In genomic region chr15:66700802-66701421, GRCh38 we compare ENCODE assay signal across 8 cellular contexts. TPM values are rescaled to one million over a fixed set of nuclear protein-coding genes. Genes with fewer than 3 reads are reported as not detected.
DNase-seq lines count a peak whose midpoint lies in the region; ATAC-seq, FAIRE-seq and TF ChIP-seq lines count a peak whose summit lies in the region.

No MANE protein-coding gene starts in this region.

- TF ChIP-seq CTCF in GM10248 (IDR thresholded peaks at IDR 0.05; ENCODE audit: control extremely low read depth, extremely low read depth, low read depth, missing control alignments) (no peak), astrocyte (IDR thresholded peaks at IDR 0.05; ENCODE audit: insufficient read depth, low read depth, low read length) (no peak), retinal pigment epithelial cell (conservative IDR thresholded peaks at IDR 0.05; ENCODE audit: low read depth, low read length) (no peak)

- H3K4me1 Mint-ChIP-seq in astrocyte (ENCODE audit: low read depth, unreplicated experiment): peaks cover 4% of the 10 kb centered on the region

- CTCF ChIA-PET in GM10248 (lab: Yijun Ruan, JAX): interaction anchor here (1.1 kb wide), 1 partner anchor 82 kb away, joined by 3 read pairs; no protein-coding TSS in a partner anchor

- FAIRE-seq in astrocyte (lab: Jason Lieb, UNC): no peak

- no peak overlapping the region for H3K27ac Mint-ChIP-seq in astrocyte (ENCODE audit: unreplicated experiment)

- no peaks in the 10 kb centered on the region for H3K36me3 Mint-ChIP-seq in astrocyte (ENCODE audit: low read depth, unreplicated experiment)

- POLR2A ChIA-PET in GM10248 (lab: Yijun Ruan, JAX): no interaction called here

- peaks cover 31% of the 10 kb centered on the region for H3K27me3 Mint-ChIP-seq in astrocyte (ENCODE audit: low read depth, unreplicated experiment)

- peaks cover 21% of the 10 kb centered on the region for H4K20me1 ChIP-seq in astrocyte (ENCODE audit: insufficient read depth, low read length)

- peaks cover 36% of the 10 kb centered on the region for H3K79me2 ChIP-seq in astrocyte (ENCODE audit: insufficient read depth, low read length)

- H3K9ac ChIP-seq in astrocyte (ENCODE audit: low read length): peak overlapping the region; percentile 82

- H3K4me3 ChIP-seq in astrocyte (ENCODE audit: insufficient read depth, low read depth, low read length): peak overlapping the region; percentile 72
- peak overlapping the region; percentile 75 for H3K4me3 ChIP-seq in retinal pigment epithelial cell (ENCODE audit: low read length)

- peak overlapping the region; percentile 97 for H3K4me2 ChIP-seq in astrocyte (ENCODE audit: low read length)

- H3K4me1 ChIP-seq in astrocyte (ENCODE audit: insufficient read depth, low read length): peaks cover 4% of the 10 kb centered on the region

- DNase-seq in GM10248 (ENCODE audit: extremely low spot score): peak; percentile 94
- peak; percentile 75 to 76 for DNase-seq in NCI-H1930 (lab: John Stamatoyannopoulos, UW)
- peak; percentile 75 for DNase-seq in T-helper 22 cell (ENCODE audit: low read depth)
- DNase-seq in astrocyte (ENCODE audit: low read depth): peak; percentile 86
- DNase-seq in hippocampal formation (lab: John Stamatoyannopoulos, UW): peak; percentile 78 to 79
- DNase-seq in retinal pigment epithelial cell (ENCODE audit: low read depth): peak; percentile 84

- no peaks in the 10 kb centered on the region for H3K9me3 Mint-ChIP-seq in astrocyte (ENCODE audit: unreplicated experiment)

- no peaks in the 10 kb centered on the region for H3K9me3 ChIP-seq in astrocyte (ENCODE audit: insufficient read depth, low read depth, low read length)

- H2AFZ ChIP-seq in astrocyte (ENCODE audit: low read depth, low read length): peak overlapping the region; percentile 87

- H3K36me3 ChIP-seq in astrocyte (ENCODE audit: insufficient read depth, low read length): no peaks in the 10 kb centered on the region

- H3K27ac ChIP-seq in astrocyte (ENCODE audit: low read depth, low read length): peak overlapping the region; percentile 74

- ATAC-seq in HG02798 (IDR thresholded peaks at IDR 0.05; ENCODE audit: poor library complexity, unreplicated experiment): peak; percentile 75
- ATAC-seq in HG03469 (IDR thresholded peaks at IDR 0.05; ENCODE audit: unreplicated experiment): no peak

- no peaks in the 10 kb centered on the region for H3K27me3 ChIP-seq in astrocyte (ENCODE audit: insufficient read depth, low read length)

- peak overlapping the region; percentile 76 for H3K4me3 Mint-ChIP-seq in astrocyte (ENCODE audit: unreplicated experiment)

RNA-seq across cellular contexts. Expression of gene SMAD6, which starts 1.1 kb away (rescaled TPM):
- total RNA-seq in astrocyte: 2.7 and 4.0 TPM in 2 replicates
